21 cellular contexts compared by ENCODE assay signal in the genomic region with DNA sequence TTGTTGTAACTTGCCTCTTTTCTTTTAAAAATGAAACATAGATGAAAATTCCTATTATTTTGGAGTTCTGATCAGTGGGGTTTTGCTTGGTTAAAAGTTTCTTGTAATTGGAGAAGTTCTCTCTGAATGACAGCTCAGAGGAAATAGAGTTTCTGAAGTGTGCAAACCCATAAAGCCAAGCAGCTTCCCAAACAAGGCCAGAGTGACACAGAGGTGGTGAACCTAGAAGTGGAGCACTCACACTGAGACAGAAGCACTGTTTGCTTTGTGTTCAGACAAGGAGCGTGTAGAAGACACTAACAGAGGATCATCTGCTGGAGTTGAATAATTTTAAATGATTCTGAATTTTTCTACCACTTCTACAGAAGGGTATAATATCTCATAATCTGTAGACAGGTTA. TPM values are rescaled to one million over a fixed set of nuclear protein-coding genes. Genes with fewer than 3 reads are reported as not detected.
DNase-seq lines count a peak whose midpoint lies in the region; ATAC-seq, FAIRE-seq and TF ChIP-seq lines count a peak whose summit lies in the region.
"Had no signal": no experiment of that assay in that cellular context is flagged by ENCODE, and none has a peak within 500 bp of the region (broad histone marks: within the 10 kb centered on the region; RNA-seq: fewer than 3 reads in every experiment).

No MANE protein-coding gene starts in this region.

- CTCF ChIA-PET in CD8-positive, alpha-beta T cell (lab: Charles Lee), result interaction anchor here (0.9 to 2.3 kb wide), 2 partner anchors 24 to 142 kb away, joined by 3 to 7 read pairs; no protein-coding TSS in a partner anchor

- H3K9me3 Mint-ChIP-seq in CD8-positive, alpha-beta T cell, result no peaks in the 10 kb centered on the region
- H3K9me3 Mint-ChIP-seq in memory B cell, result no peaks in the 10 kb centered on the region

- no peak for DNase-seq in CD8-positive, alpha-beta T cell
- peak; percentile 22 for DNase-seq in OCI-M1 (lab: John Stamatoyannopoulos, UW)
- no peak for DNase-seq in memory B cell (ENCODE audit: low spot score in 2 of 2)
- no peak for DNase-seq in sciatic nerve (ENCODE audit: low spot score)
- no peak for DNase-seq in brain microvascular endothelial cell
- no peak for DNase-seq in GM12892 (ENCODE audit: insufficient read length)
- no peak for DNase-seq in activated CD4-positive, alpha-beta T cell treated with anti-CD3 and anti-CD28 coated beads for 48 hours
- DNase-seq: activated CD4-positive, alpha-beta T cell treated with anti-CD3 and anti-CD28 coated beads, Interleukin-2, amount 50 U/mL, for 4 hours; glutamatergic neuron; islet precursor cell; MM.1S; NCI-H2107; NCI-H748 treated with DMSO at 0.1 percent for 48 hours; stimulated activated naive CD4-positive, alpha-beta T cell had no signal

- TF ChIP-seq POLR2A in GM12892 (IDR thresholded peaks at IDR 0.05; ENCODE audit: low read depth, low read length), result no peak

- H3K36me3 ChIP-seq in CD8-positive, alpha-beta T cell (ENCODE audit: insufficient read depth, low read length), result no peaks in the 10 kb centered on the region
- no peaks in the 10 kb centered on the region for H3K36me3 ChIP-seq in brain microvascular endothelial cell (replicated peaks)
- H3K36me3 ChIP-seq: ascending aorta had no signal

- POLR2A ChIA-PET in CD8-positive, alpha-beta T cell (lab: Charles Lee), result interaction anchor here (1.1 to 1.7 kb wide), 2 partner anchors 9 to 15 kb away, joined by 3 read pairs; no protein-coding TSS in a partner anchor

- H3K4me3 ChIP-seq in CD8-positive, alpha-beta T cell (ENCODE audit: low read depth, low read length), result no peak overlapping the region
- no peak overlapping the region for H3K4me3 ChIP-seq in brain microvascular endothelial cell (ENCODE audit: low read depth, low read length)
- H3K4me3 ChIP-seq: ascending aorta, coronary artery, skin epidermis had no signal

- H3K27ac ChIP-seq in CD8-positive, alpha-beta T cell (ENCODE audit: low read depth, low read length), result no peak overlapping the region
- no peak overlapping the region for H3K27ac ChIP-seq in brain microvascular endothelial cell
- H3K27ac ChIP-seq: ascending aorta, coronary artery had no signal

- H3K27me3 Mint-ChIP-seq in CD8-positive, alpha-beta T cell (ENCODE audit: low read depth), result no peaks in the 10 kb centered on the region
- no peaks in the 10 kb centered on the region for H3K27me3 Mint-ChIP-seq in memory B cell

- H3K9me3 ChIP-seq in CD8-positive, alpha-beta T cell (ENCODE audit: low read length), result no peaks in the 10 kb centered on the region
- H3K9me3 ChIP-seq: ascending aorta had no signal

- no peaks in the 10 kb centered on the region for H3K36me3 Mint-ChIP-seq in CD8-positive, alpha-beta T cell
- no peaks in the 10 kb centered on the region for H3K36me3 Mint-ChIP-seq in memory B cell

- H3K27ac Mint-ChIP-seq in CD8-positive, alpha-beta T cell, result peak overlapping the region; percentile 2
- peak overlapping the region; percentile 15 for H3K27ac Mint-ChIP-seq in memory B cell

- intact Hi-C loops in CD8-positive, alpha-beta T cell (cut with DNase I, micrococcal nuclease), result no loop called here
- intact Hi-C loops in sciatic nerve (cut with DNase I), result no loop called here

- no peak for FAIRE-seq in GM12892 (lab: Jason Lieb, UNC)

- peaks cover 26% of the 10 kb centered on the region for H3K4me1 Mint-ChIP-seq in CD8-positive, alpha-beta T cell (ENCODE audit: low read depth)
- H3K4me1 Mint-ChIP-seq in memory B cell, result peaks cover 50% of the 10 kb centered on the region

- in situ Hi-C loops in brain microvascular endothelial cell (cut with HindIII; ENCODE audit: low pct_ligation_motif_present, low sequenced_read_pairs), result no loop called here

- H3K4me3 Mint-ChIP-seq in CD8-positive, alpha-beta T cell, result no peak overlapping the region
- peak overlapping the region; percentile 22 for H3K4me3 Mint-ChIP-seq in memory B cell

- TF ChIP-seq CTCF in CD8-positive, alpha-beta T cell (IDR thresholded peaks at IDR 0.05), result no peak
- no peak for TF ChIP-seq CTCF in brain microvascular endothelial cell (IDR thresholded peaks at IDR 0.05; ENCODE audit: low read depth, low read length, missing control alignments)

- ATAC-seq in CD8-positive, alpha-beta T cell, result no peak
- ATAC-seq in HG02610 (IDR thresholded peaks at IDR 0.05; ENCODE audit: unreplicated experiment) (peak; percentile 49), memory B cell (ENCODE audit: low read depth) (peak; percentile 72), sciatic nerve (no peak)
- ATAC-seq: Right ventricle myocardium inferior had no signal

- peaks cover 8% of the 10 kb centered on the region for H3K4me1 ChIP-seq in CD8-positive, alpha-beta T cell (ENCODE audit: insufficient read depth, low read length)
- H3K4me1 ChIP-seq: ascending aorta had no signal

- no peaks in the 10 kb centered on the region for H3K27me3 ChIP-seq in CD8-positive, alpha-beta T cell (ENCODE audit: insufficient read depth, low read length)
- H3K27me3 ChIP-seq in brain microvascular endothelial cell (replicated peaks), result no peaks in the 10 kb centered on the region
- H3K27me3 ChIP-seq: ascending aorta had no signal

RNA-seq across cellular contexts. Expression of a gene that starts 49.2 kb away (rescaled TPM):
- total RNA-seq in CD8-positive, alpha-beta T cell, result under 1 TPM; 0.22 to 0.30 TPM
- 2.1 TPM for total RNA-seq in sciatic nerve
- 0.68 TPM for polyA plus RNA-seq in GM12892 (2012; ENCODE audit: missing spikeins)

RNA-seq across cellular contexts. Expression of a gene that starts 49.5 kb away (rescaled TPM):
- total RNA-seq in CD8-positive, alpha-beta T cell, result 1 to 10 TPM; 4.1 to 4.2 TPM
- 14.4 TPM for total RNA-seq in sciatic nerve
- 1.9 TPM for polyA plus RNA-seq in GM12892 (2012; ENCODE audit: missing spikeins)

RNA-seq across cellular contexts. Expression of a gene that starts 52.8 kb away (rescaled TPM):
- 10 to 100 TPM; 10.3 to 11.6 TPM for total RNA-seq in CD8-positive, alpha-beta T cell
- total RNA-seq in sciatic nerve, result 21.0 TPM
- polyA plus RNA-seq in GM12892 (2012; ENCODE audit: missing spikeins), result 310 TPM
- total RNA-seq: epithelial cell of proximal tubule, HT1080 had no signal

Comparison
In these comparisons a context has a peak if more than half of its experiments do, and no peak if none do; other contexts are left out.
1. ATAC-seq: peak in HG02610 (single experiment) and memory B cell (single experiment); none in CD8-positive, alpha-beta T cell (single experiment) and sciatic nerve (single experiment).